Comparison of ENCODE assay signal across 9 cellular contexts in genomic region chr19:3210347-3211017, GRCh38. TPM values are rescaled to one million over a fixed set of nuclear protein-coding genes. Genes with fewer than 3 reads are reported as not detected.
DNase-seq lines count a peak whose midpoint lies in the region; ATAC-seq and TF ChIP-seq lines count a peak whose summit lies in the region.
"Had no signal": no experiment of that assay in that cellular context is flagged by ENCODE, and none has a peak within 500 bp of the region (broad histone marks: within the 10 kb centered on the region; RNA-seq: fewer than 3 reads in every experiment).

No MANE protein-coding gene starts in this region.

- DNase-seq in AG10803 (ENCODE audit: low read depth), result no peak
- DNase-seq in H4 (ENCODE audit: low spot score), result peak; percentile 22
- peak; percentile 25 for DNase-seq in SKM-1 (lab: John Stamatoyannopoulos, UW; ENCODE audit: unreplicated experiment)
- DNase-seq in activated naive CD8-positive, alpha-beta T cell treated with anti-CD3 and anti-CD28 coated beads for 36 hours, result peak; percentile 73
- no peak for DNase-seq in right atrium auricular region (ENCODE audit: low spot score)
- peak; percentile 60 to 69 for DNase-seq in stimulated activated CD4-positive, alpha-beta T cell treated with anti-CD3 and anti-CD28 coated beads, Interleukin-1b, Interleukin-23, amount 100 ng/mL, for 4 hours (ENCODE audit: low read depth in 2 of 2)
- no peak for DNase-seq in GOT3 (lab: John Stamatoyannopoulos, UW)

- peak; percentile 67 for TF ChIP-seq CTCF in AG10803 (conservative IDR thresholded peaks at IDR 0.05; ENCODE audit: low read length)
- TF ChIP-seq CTCF in right atrium auricular region (IDR thresholded peaks at IDR 0.05), result peak; percentile 38 to 67

- no peaks in the 10 kb centered on the region for H3K27me3 ChIP-seq in right atrium auricular region

- ATAC-seq in GM18867 (IDR thresholded peaks at IDR 0.05; ENCODE audit: unreplicated experiment), result no peak

- peaks cover 24% of the 10 kb centered on the region for H3K36me3 ChIP-seq in right atrium auricular region

- no peaks in the 10 kb centered on the region for H3K36me3 Mint-ChIP-seq in activated naive CD8-positive, alpha-beta T cell treated with anti-CD3 and anti-CD28 coated beads for 36 hours

- peak overlapping the region; percentile 34 for H3K27ac Mint-ChIP-seq in activated naive CD8-positive, alpha-beta T cell treated with anti-CD3 and anti-CD28 coated beads for 36 hours

- no peaks in the 10 kb centered on the region for H3K9me3 Mint-ChIP-seq in activated naive CD8-positive, alpha-beta T cell treated with anti-CD3 and anti-CD28 coated beads for 36 hours

- H3K9me3 ChIP-seq in right atrium auricular region, result no peaks in the 10 kb centered on the region

- no peaks in the 10 kb centered on the region for H3K4me1 ChIP-seq in right atrium auricular region

- H3K4me3 ChIP-seq in AG10803 (ENCODE audit: low read length), result no peak overlapping the region
- no peak overlapping the region for H3K4me3 ChIP-seq in right atrium auricular region
- H3K4me3 ChIP-seq: skin epidermis had no signal

- no peaks in the 10 kb centered on the region for H3K27me3 Mint-ChIP-seq in activated naive CD8-positive, alpha-beta T cell treated with anti-CD3 and anti-CD28 coated beads for 36 hours

- H3K27ac ChIP-seq in right atrium auricular region, result no peak overlapping the region
- H3K27ac ChIP-seq: skin epidermis had no signal

- H3K4me1 Mint-ChIP-seq in activated naive CD8-positive, alpha-beta T cell treated with anti-CD3 and anti-CD28 coated beads for 36 hours, result peaks cover 1% of the 10 kb centered on the region

- H3K4me3 Mint-ChIP-seq in activated naive CD8-positive, alpha-beta T cell treated with anti-CD3 and anti-CD28 coated beads for 36 hours, result no peak overlapping the region

RNA-seq across cellular contexts. Expression of gene CELF5, which starts 14.0 kb away (rescaled TPM):
- total RNA-seq in H4 (2014; rRNA removed; shearing (Covaris generic)), result 0.29 and 0.60 TPM in 2 replicates
- under 1 TPM; 0.16 to 0.29 TPM for total RNA-seq in activated naive CD8-positive, alpha-beta T cell treated with anti-CD3 and anti-CD28 coated beads for 36 hours
- under 1 TPM in 1 of 2 donors, not detected in 1; 0.08 TPM for total RNA-seq in right atrium auricular region

RNA-seq across cellular contexts. Expression of gene NCLN, which starts 24.8 kb away (rescaled TPM):
- 33.7 and 35.0 TPM in 2 replicates for total RNA-seq in H4 (2014; rRNA removed; shearing (Covaris generic))
- 10 to 100 TPM; 86.5 to 91.3 TPM for total RNA-seq in activated naive CD8-positive, alpha-beta T cell treated with anti-CD3 and anti-CD28 coated beads for 36 hours
- total RNA-seq in right atrium auricular region, result 10 to 100 TPM; 23.3 to 24.9 TPM

RNA-seq across cellular contexts. Expression of gene S1PR4, which starts 31.9 kb away (rescaled TPM):
- total RNA-seq in H4 (2014; rRNA removed; shearing (Covaris generic)), result not detected in 2 replicates
- total RNA-seq in activated naive CD8-positive, alpha-beta T cell treated with anti-CD3 and anti-CD28 coated beads for 36 hours, result 10 to 100 TPM; 37.5 to 42.7 TPM
- total RNA-seq in right atrium auricular region, result under 1 TPM; 0.48 to 0.94 TPM

Comparison
In these comparisons a context has a peak if more than half of its experiments do, and no peak if none do; other contexts are left out.
1. DNase-seq: peak in H4 (single experiment), SKM-1 (single experiment), activated naive CD8-positive, alpha-beta T cell treated with anti-CD3 and anti-CD28 coated beads for 36 hours (single experiment) and stimulated activated CD4-positive, alpha-beta T cell treated with anti-CD3 and anti-CD28 coated beads, Interleukin-1b, Interleukin-23, amount 100 ng/mL, for 4 hours (2 of 2); none in AG10803 (single experiment), right atrium auricular region (single experiment) and GOT3 (single experiment).
2. RNA of gene S1PR4, which starts 31.9 kb away (total RNA-seq): 37.5 to 42.7 TPM in activated naive CD8-positive, alpha-beta T cell treated with anti-CD3 and anti-CD28 coated beads for 36 hours; 0.48 to 0.94 TPM in right atrium auricular region and not detected in H4; every median in the first group is over 10 times any median in the second.